Comparison of ENCODE assay signal across 8 cellular contexts in the genomic region with DNA sequence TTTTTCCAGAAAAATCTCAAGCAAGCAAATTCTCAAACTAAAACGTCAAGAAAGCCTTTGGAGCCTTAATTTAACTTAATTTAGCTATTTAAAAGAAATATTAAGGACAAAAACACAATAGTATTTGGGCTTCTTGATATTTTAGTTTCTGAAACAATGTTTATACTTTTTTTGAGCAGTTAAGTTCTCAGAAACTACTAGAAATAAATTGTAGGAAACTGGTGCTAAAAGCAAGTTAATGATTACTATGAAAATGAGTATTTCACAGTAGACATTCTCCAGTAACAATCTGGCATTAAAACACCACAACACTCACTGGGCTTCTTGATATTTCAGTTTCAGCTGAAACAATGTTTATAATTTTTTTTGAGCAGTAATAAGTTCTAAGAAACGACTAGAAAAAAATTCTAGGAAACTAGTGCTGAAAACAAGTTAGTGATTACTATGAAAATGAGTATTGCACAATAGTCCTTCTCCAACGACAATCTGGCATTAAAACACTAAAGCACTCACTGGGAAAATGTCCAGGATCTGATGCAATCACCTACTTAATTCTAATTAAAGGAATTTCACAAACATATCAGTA. TPM values are rescaled to one million over a fixed set of nuclear protein-coding genes. Genes with fewer than 3 reads are reported as not detected.
DNase-seq lines count a peak whose midpoint lies in the region; ATAC-seq and TF ChIP-seq lines count a peak whose summit lies in the region.

No MANE protein-coding gene starts in this region.

- TF ChIP-seq CTCF in BJ (IDR thresholded peaks at IDR 0.05; ENCODE audit: insufficient read depth, low read depth, low read length) (no peak), cardiac fibroblast (IDR thresholded peaks at IDR 0.05; ENCODE audit: low read depth, low read length) (no peak)

- no peaks in the 10 kb centered on the region for H3K36me3 ChIP-seq in BJ (ENCODE audit: control insufficient read depth, insufficient read depth, low read length)
- H3K36me3 ChIP-seq in MG63: peaks cover 3% of the 10 kb centered on the region
- H3K36me3 ChIP-seq in mesenchymal stem cell (ENCODE audit: control insufficient read depth in 1 of 2, insufficient read depth in 2 of 2, low read depth in 1 of 2, low read length in 2 of 2): peaks cover 0 to 14% of the 10 kb centered on the region in 2 experiments

- H3K27me3 ChIP-seq in BJ (ENCODE audit: control insufficient read depth, insufficient read depth, low read length) (no peaks in the 10 kb centered on the region), MG63 (no peaks in the 10 kb centered on the region), mesenchymal stem cell (ENCODE audit: control insufficient read depth in 1 of 2, insufficient read depth in 1 of 2, low read length in 2 of 2) (no peaks in the 10 kb centered on the region)

- CTCF ChIA-PET in BJ (lab: Yijun Ruan, JAX): interaction anchor here (0.6 kb wide), 1 partner anchor 17 kb away, joined by 3 read pairs; no protein-coding TSS in a partner anchor

- H3K14ac ChIP-seq in mesenchymal stem cell (ENCODE audit: low read length in 2 of 2): no peak overlapping the region

- no peak overlapping the region for H2AK5ac ChIP-seq in mesenchymal stem cell (ENCODE audit: low read length, severe bottlenecking)

- no peak overlapping the region for H2BK15ac ChIP-seq in mesenchymal stem cell (ENCODE audit: low read depth, poor library complexity, severe bottlenecking)

- H3K4me3 ChIP-seq in BJ (ENCODE audit: low read depth, low read length) (no peak overlapping the region), MG63 (peak overlapping the region; percentile 38), cardiac fibroblast (replicated peaks in 1 of 2; ENCODE audit: low read depth in 2 of 2, low read length in 2 of 2) (no peak overlapping the region), mesenchymal stem cell (ENCODE audit: insufficient read depth in 1 of 2, low read depth in 1 of 2, low read length in 2 of 2) (peak overlapping the region in 1 of 2 experiments; percentile 58)

- H3K9me3 ChIP-seq in MG63 (no peaks in the 10 kb centered on the region), mesenchymal stem cell (ENCODE audit: control insufficient read depth, low read length) (no peaks in the 10 kb centered on the region)

- H4K91ac ChIP-seq in mesenchymal stem cell (ENCODE audit: low read length): no peak overlapping the region

- ATAC-seq in HG03039 (IDR thresholded peaks at IDR 0.05; ENCODE audit: unreplicated experiment) (no peak), HG03565 (IDR thresholded peaks at IDR 0.05; ENCODE audit: unreplicated experiment) (no peak), HG02870 (IDR thresholded peaks at IDR 0.05; ENCODE audit: unreplicated experiment) (no peak)

- no peak overlapping the region for H3K23ac ChIP-seq in mesenchymal stem cell (ENCODE audit: low read length in 2 of 2)

- peak overlapping the region; percentile 67 for H3K27ac ChIP-seq in mesenchymal stem cell (ENCODE audit: low read length, poor library complexity, severe bottlenecking)

- POLR2A ChIA-PET in BJ (lab: Charles Lee): interaction anchor here (0.6 kb wide), 1 partner anchor 35 kb away, joined by 4 read pairs; no protein-coding TSS in a partner anchor

- no peak overlapping the region for H3K18ac ChIP-seq in mesenchymal stem cell (ENCODE audit: low read depth in 1 of 2, low read length in 2 of 2)

- peak overlapping the region; percentile 82 for H3K9ac ChIP-seq in mesenchymal stem cell (ENCODE audit: low read length)

- no peak overlapping the region for H2AFZ ChIP-seq in mesenchymal stem cell (ENCODE audit: low read depth, low read length)

- peaks cover 3% of the 10 kb centered on the region for H3K4me1 ChIP-seq in mesenchymal stem cell (ENCODE audit: control insufficient read depth, insufficient read depth, low read depth, low read length)

- H3K79me1 ChIP-seq in mesenchymal stem cell (replicated peaks; ENCODE audit: low read length, poor library complexity, severe bottlenecking): peaks cover 14% of the 10 kb centered on the region

- no peak overlapping the region for H2BK120ac ChIP-seq in mesenchymal stem cell (ENCODE audit: low read depth, low read length)

- H3K4ac ChIP-seq in mesenchymal stem cell (ENCODE audit: low read depth in 1 of 2, low read length in 2 of 2): no peak overlapping the region

- H3K4me2 ChIP-seq in mesenchymal stem cell (ENCODE audit: low read length, poor library complexity, severe bottlenecking): no peak overlapping the region

- no peak overlapping the region for H4K8ac ChIP-seq in mesenchymal stem cell (ENCODE audit: low read length)

- no peak overlapping the region for H2BK5ac ChIP-seq in mesenchymal stem cell (ENCODE audit: low read depth, low read length, poor library complexity, severe bottlenecking)

- DNase-seq in BJ (ENCODE audit: low read depth): peak; percentile 78
- no peak for DNase-seq in MG63
- peak; percentile 86 to 95 for DNase-seq in cardiac fibroblast (ENCODE audit: low read depth in 2 of 2)
- DNase-seq in mesenchymal stem cell: peak; percentile 80
- DNase-seq in NAMALWA (ENCODE audit: low spot score): no peak

- H2BK12ac ChIP-seq in mesenchymal stem cell (ENCODE audit: low read length in 2 of 2): no peak overlapping the region

- 0% methylated on average over 1 of the region's 3 CpGs for WGBS in mesenchymal stem cell

RNA-seq across cellular contexts. Expression of gene TRAK2, which starts 45.1 kb away (rescaled TPM):
- polyA plus RNA-seq in BJ (2011; rRNA removed): 25.3 and 34.7 TPM in 2 replicates
- polyA minus RNA-seq in BJ (2011; rRNA and poly(A)+ RNA removed): 28.7 and 34.5 TPM in 2 replicates
- 6.1 and 6.5 TPM in 2 replicates for total RNA-seq in MG63 (2014; rRNA removed; shearing (Covaris generic); ENCODE audit: low replicate concordance)
- polyA plus RNA-seq in mesenchymal stem cell (2013, experiment 1 of 2): 22.0 TPM
- polyA plus RNA-seq in mesenchymal stem cell (2013, experiment 2 of 2): 21.9 TPM

RNA-seq across cellular contexts. Expression of gene STRADB, which starts 45.4 kb away (rescaled TPM):
- 18.2 and 31.3 TPM in 2 replicates for polyA plus RNA-seq in BJ (2011; rRNA removed)
- polyA minus RNA-seq in BJ (2011; rRNA and poly(A)+ RNA removed): 9.0 and 15.4 TPM in 2 replicates
- 40.5 and 76.4 TPM in 2 replicates for total RNA-seq in MG63 (2014; rRNA removed; shearing (Covaris generic); ENCODE audit: low replicate concordance)
- 16.6 TPM for polyA plus RNA-seq in mesenchymal stem cell (2013, experiment 1 of 2)
- polyA plus RNA-seq in mesenchymal stem cell (2013, experiment 2 of 2): 17.7 TPM

RNA-seq across cellular contexts. Expression of gene FLACC1, which starts 49.0 kb away (rescaled TPM):
- polyA plus RNA-seq in BJ (2011; rRNA removed): 0.49 and 1.1 TPM in 2 replicates
- 0.15 and 0.33 TPM in 2 replicates for polyA minus RNA-seq in BJ (2011; rRNA and poly(A)+ RNA removed)
- total RNA-seq in MG63 (2014; rRNA removed; shearing (Covaris generic); ENCODE audit: low replicate concordance): 0.26 TPM in 1 of 2 replicates, not detected in the other
- 0.37 TPM for polyA plus RNA-seq in mesenchymal stem cell (2013, experiment 1 of 2)
- polyA plus RNA-seq in mesenchymal stem cell (2013, experiment 2 of 2): 0.29 TPM

Comparison
In these comparisons a context has a peak if more than half of its experiments do, and no peak if none do; other contexts are left out.
1. DNase-seq: peak in BJ (single experiment), cardiac fibroblast (2 of 2) and mesenchymal stem cell (single experiment); none in MG63 (single experiment) and NAMALWA (single experiment).